17 cellular contexts compared by ENCODE assay signal in genomic region chr11:86124251-86125233, GRCh38. TPM values are rescaled to one million over a fixed set of nuclear protein-coding genes. Genes with fewer than 3 reads are reported as not detected.
DNase-seq lines count a peak whose midpoint lies in the region; ATAC-seq and TF ChIP-seq lines count a peak whose summit lies in the region.
"Had no signal": no experiment of that assay in that cellular context is flagged by ENCODE, and none has a peak within 500 bp of the region (broad histone marks: within the 10 kb centered on the region; RNA-seq: fewer than 3 reads in every experiment).

No MANE protein-coding gene starts in this region.

- no peaks in the 10 kb centered on the region for H3K79me2 ChIP-seq in parathyroid adenoma

- H3K4me2 ChIP-seq in parathyroid adenoma (ENCODE audit: low read length) = no peak overlapping the region

- no peaks in the 10 kb centered on the region for H3K9me3 ChIP-seq in parathyroid adenoma (ENCODE audit: control insufficient read depth, low read length)
- H3K9me3 ChIP-seq: SJSA1 had no signal

- no peaks in the 10 kb centered on the region for H3K36me3 ChIP-seq in parathyroid adenoma (ENCODE audit: control insufficient read depth, insufficient read depth, low read length)
- H3K36me3 ChIP-seq: SJSA1, WERI-Rb-1 had no signal

- peak overlapping the region; percentile 46 for H2AFZ ChIP-seq in parathyroid adenoma

- no peak overlapping the region for H3K9ac ChIP-seq in parathyroid adenoma

- peaks cover 2% of the 10 kb centered on the region for H3K4me1 ChIP-seq in parathyroid adenoma

- no peaks in the 10 kb centered on the region for H3K27me3 ChIP-seq in parathyroid adenoma (ENCODE audit: control insufficient read depth, insufficient read depth, low read length)
- H3K27me3 ChIP-seq: SJSA1 had no signal

- ATAC-seq in activated CD4-positive, CD25-positive, alpha-beta regulatory T cell treated with anti-CD3 and anti-CD28 coated beads, Interleukin-2, amount 50 U/mL, for 24 hours = peak; percentile 41 to 51
- ATAC-seq in GM21576 (IDR thresholded peaks at IDR 0.05; ENCODE audit: unreplicated experiment) = peak; percentile 40
- peak; percentile 72 for ATAC-seq in HG03159 (IDR thresholded peaks at IDR 0.05; ENCODE audit: unreplicated experiment)
- ATAC-seq in omental fat pad (ENCODE audit: low FRiP score) = no peak
- ATAC-seq: CD8-positive, alpha-beta T cell; sciatic nerve had no signal

- no peak overlapping the region for H3K27ac ChIP-seq in parathyroid adenoma
- H3K27ac ChIP-seq: 22Rv1, SJSA1, WERI-Rb-1 had no signal

- no peak for DNase-seq in activated CD4-positive, CD25-positive, alpha-beta regulatory T cell (lab: John Stamatoyannopoulos, UW)
- no peak for DNase-seq in omental fat pad (ENCODE audit: low spot score)
- DNase-seq in NCI-H446 treated with DMSO at 0.1 percent for 48 hours (lab: John Stamatoyannopoulos, UW) = no peak
- DNase-seq in LoVo (ENCODE audit: low spot score) = no peak
- DNase-seq: CD8-positive, alpha-beta T cell; GDM1; KBM-7; kidney glomerular epithelial cell; NCI-H2081 treated with DMSO at 0.1 percent for 48 hours; WERI-Rb-1 had no signal

- no peak overlapping the region for H3K4me3 ChIP-seq in parathyroid adenoma (ENCODE audit: low read depth, low read length)
- H3K4me3 ChIP-seq: SJSA1 had no signal

- TF ChIP-seq CTCF in parathyroid adenoma (IDR thresholded peaks at IDR 0.05) (no peak), omental fat pad (IDR thresholded peaks at IDR 0.05) (no peak)

RNA-seq across cellular contexts. Expression of gene PICALM, which starts 55.7 kb away (rescaled TPM):
- total RNA-seq in omental fat pad = 100 to 1,000 TPM; 302 to 622 (median 395) TPM
